Comparison of ENCODE assay signal across 9 cellular contexts in the genomic region with DNA sequence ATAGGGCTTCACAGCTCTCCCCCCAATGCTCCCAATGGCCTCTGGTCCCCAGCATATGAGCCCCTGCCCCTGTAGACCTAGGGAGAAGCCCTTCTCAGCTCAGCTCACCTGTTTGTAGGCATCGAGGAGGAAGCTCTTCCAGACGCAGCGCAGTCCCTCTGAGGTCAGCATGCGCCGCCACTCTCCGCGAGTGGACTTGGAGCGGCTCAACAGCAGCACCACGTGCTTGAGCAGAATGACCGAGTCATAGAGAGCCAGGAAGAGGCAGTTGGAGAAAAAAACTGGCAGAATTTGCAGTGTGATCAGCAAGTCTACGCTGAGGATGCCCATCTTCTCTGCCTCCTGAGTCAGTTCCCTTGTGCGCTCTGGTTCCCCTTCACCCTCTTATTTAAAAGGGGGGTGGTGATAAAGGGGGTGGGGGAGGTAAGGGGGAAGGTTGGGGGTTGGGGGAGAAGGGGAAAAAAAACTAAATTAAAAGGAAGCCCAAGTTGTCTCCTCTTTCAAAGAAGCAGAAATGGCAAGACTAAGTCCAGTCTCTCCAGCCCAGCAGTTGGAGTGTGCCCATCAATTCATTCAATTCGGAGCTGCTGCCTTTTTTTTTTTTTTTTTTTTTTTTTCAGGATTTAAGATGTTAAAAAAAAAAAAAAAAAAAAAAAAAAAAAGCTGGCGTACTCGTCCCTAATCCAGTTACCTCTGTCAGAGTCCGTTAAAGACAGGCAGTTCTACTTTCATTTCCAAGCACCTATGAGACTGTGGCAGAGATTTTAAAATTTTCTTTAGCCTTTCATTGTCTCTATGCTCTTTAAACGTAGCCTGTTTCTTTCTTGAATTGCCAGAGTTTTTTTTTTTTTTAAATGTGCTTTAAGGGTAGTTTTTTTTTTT. TPM values are rescaled to one million over a fixed set of nuclear protein-coding genes. Genes with fewer than 3 reads are reported as not detected.
DNase-seq lines count a peak whose midpoint lies in the region; ATAC-seq, FAIRE-seq and TF ChIP-seq lines count a peak whose summit lies in the region.
"Had no signal": no experiment of that assay in that cellular context is flagged by ENCODE, and none has a peak within 500 bp of the region (broad histone marks: within the 10 kb centered on the region; RNA-seq: fewer than 3 reads in every experiment).

DIO2 (minus strand) TSS at position 362 of the 882 bp plus-strand sequence; CDS start at position 330, 32 bp downstream.

- H4K20me1 ChIP-seq in PC-9 (ENCODE audit: insufficient read depth) = no peaks in the 10 kb centered on the region

- H3K9me2 ChIP-seq in PC-9 (ENCODE audit: insufficient read depth) = 0 out of 2 replicates have a peak, but pooled peaks cover 4% of the 10 kb centered on the region

- POLR2A ChIA-PET in PC-9 (lab: Charles Lee; ENCODE audit: unreplicated experiment) = interaction anchor here (0.5 to 0.7 kb wide), 4 partner anchors 180 to 555 kb away, joined by 4 to 13 read pairs (median 8); no protein-coding TSS in a partner anchor

- H3F3A ChIP-seq in PC-9 (ENCODE audit: insufficient read depth, low read depth) = no peaks in the 10 kb centered on the region

- H3K79me2 ChIP-seq in PC-9 (ENCODE audit: low read depth) = no peaks in the 10 kb centered on the region

- H3K4me1 ChIP-seq in PC-9 (replicated peaks; ENCODE audit: insufficient read depth) (no peaks in the 10 kb centered on the region), pancreas (peaks cover 0 to 5% (median 0%) of the 10 kb centered on the region in 3 donors), colonic mucosa (no peaks in the 10 kb centered on the region)

- H3K9me3 ChIP-seq in PC-9 (ENCODE audit: insufficient read depth, low read depth) = peaks cover 6% of the 10 kb centered on the region
- H3K9me3 ChIP-seq in pancreas = no peaks in the 10 kb centered on the region
- H3K9me3 ChIP-seq in colonic mucosa = no peaks in the 10 kb centered on the region

- BruUV-seq in PC-9 (replicated peaks; lab: Mats Ljungman, UMichigan) = no TSS peak

- intact Hi-C loops in PC-9 (cut with micrococcal nuclease; ENCODE audit: unreplicated experiment) (loop anchor here (2.0 to 10.0 kb wide), 6 partner anchors 154 to 573 kb away; no protein-coding TSS in a partner anchor), pancreas (cut with DNase I) (no loop called here), colonic mucosa (cut with DNase I) (no loop called here)

- no peaks in the 10 kb centered on the region for H3K27me3 ChIP-seq in PC-9 (ENCODE audit: insufficient read depth, low read depth)
- H3K27me3 ChIP-seq in pancreas = no peaks in the 10 kb centered on the region
- no peaks in the 10 kb centered on the region for H3K27me3 ChIP-seq in colonic mucosa

- no peak within 1 kb of the TSS for H3K4me3 ChIP-seq in PC-9
- H3K4me3 ChIP-seq in pancreas = peak within 1 kb of the TSS in 1 of 4 donors; percentile 31
- no peak within 1 kb of the TSS for H3K4me3 ChIP-seq in colonic mucosa

- TF ChIP-seq CTCF in PC-9 (conservative IDR thresholded peaks at IDR 0.05) = no peak
- TF ChIP-seq CTCF in pancreas (IDR thresholded peaks at IDR 0.05) = no peak
- TF ChIP-seq CTCF in colonic mucosa (IDR thresholded peaks at IDR 0.05) = no peak

- no peak for FAIRE-seq in pancreas (lab: Jason Lieb, UNC)

- peak; percentile 48 to 83 (median 72) for ATAC-seq in pancreas

- H2AFZ ChIP-seq in PC-9 = no peak within 1 kb of the TSS

- no peak within 1 kb of the TSS for H3K9ac ChIP-seq in colonic mucosa (ENCODE audit: low read depth in 2 of 2, low read length in 2 of 2)

- H3K4me2 ChIP-seq in PC-9 = peak within 1 kb of the TSS; percentile 23; the same call in 1 of the 2 replicates

- CTCF ChIA-PET in PC-9 (lab: Charles Lee) = interaction anchor here (0.5 to 1.1 kb wide), 4 partner anchors 128 to 574 kb away, joined by 3 read pairs; no protein-coding TSS in a partner anchor

- H3K36me3 ChIP-seq in PC-9 (ENCODE audit: low read depth) = no peaks in the 10 kb centered on the region
- no peaks in the 10 kb centered on the region for H3K36me3 ChIP-seq in pancreas
- H3K36me3 ChIP-seq in colonic mucosa = no peaks in the 10 kb centered on the region

- 41 to 42% methylated on average over 17 of the region's 17 CpGs for WGBS in pancreas, 2 donors

- H3K27ac ChIP-seq in PC-9 (no peak within 1 kb of the TSS), pancreas (no peak within 1 kb of the TSS), colonic mucosa (no peak within 1 kb of the TSS)

- peak; percentile 83 for DNase-seq in Ammon's horn (ENCODE audit: low spot score)
- peak in 1 of 2 experiments; percentile 25 for DNase-seq in PC-9
- DNase-seq in fibroblast of peridontal ligament (ENCODE audit: extremely low read depth) = peak; percentile 29
- DNase-seq in pancreas = peak in 3 of 6 donors; percentile 19 to 34 (median 31)
- DNase-seq in T-helper 9 cell = no peak
- no peak for DNase-seq in GM19238 (ENCODE audit: insufficient read length, low spot score)
- no peak for DNase-seq in colonic mucosa
- no peak for DNase-seq in NCI-H2227 (lab: John Stamatoyannopoulos, UW; ENCODE audit: unreplicated experiment)
- DNase-seq: activated CD4-positive, alpha-beta T cell treated with anti-CD3 and anti-CD28 coated beads for 1 hour had no signal

RNA-seq across cellular contexts. Expression of gene DIO2, which starts in this region (rescaled TPM):
- total RNA-seq in PC-9 (2021) = 35.0 and 48.2 TPM in 2 replicates
- total RNA-seq in pancreas = 1 to 10 TPM in 3 of 6 donors, under 1 TPM in 3; 0.08 to 3.8 (median 0.77) TPM
- under 1 TPM; 0.31 to 0.53 TPM for polyA plus RNA-seq in pancreas
- 1 to 10 TPM in 1 of 2 donors, under 1 TPM in 1; 0.37 to 1.9 TPM for total RNA-seq in colonic mucosa

Comparison
In these comparisons a context has a peak if more than half of its experiments do, and no peak if none do; other contexts are left out.
1. DNase-seq: peak in Ammon's horn (single experiment) and fibroblast of peridontal ligament (single experiment); none in T-helper 9 cell (single experiment), GM19238 (single experiment), colonic mucosa (single experiment) and NCI-H2227 (single experiment).